17 cellular contexts compared by ENCODE assay signal in the genomic region with DNA sequence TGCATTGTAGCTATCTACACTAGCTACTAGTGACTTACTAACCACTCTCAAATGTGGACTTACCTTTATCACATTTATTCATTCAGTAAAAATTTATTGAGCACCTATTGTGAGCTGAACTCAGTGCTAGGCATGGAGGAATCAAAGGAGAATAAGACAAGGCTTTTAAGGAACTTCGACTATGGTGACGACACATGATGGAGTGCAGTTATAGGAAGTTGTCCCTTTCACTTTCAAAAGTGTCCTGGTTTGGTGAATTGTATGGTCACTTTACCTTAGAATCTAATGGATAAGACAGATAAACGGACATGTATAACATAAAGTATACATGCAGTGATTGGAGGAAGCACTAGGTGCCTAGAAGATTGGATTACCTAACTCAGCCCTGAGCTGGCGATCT.
"Had no signal": no experiment of that assay in that cellular context is flagged by ENCODE, and none has a peak within 500 bp of the region (broad histone marks: within the 10 kb centered on the region; RNA-seq: fewer than 3 reads in every experiment).

No MANE protein-coding gene starts in this region.

- H3K27ac Mint-ChIP-seq: activated CD4-positive, alpha-beta T cell treated with anti-CD3 and anti-CD28 coated beads, Interleukin-2, amount 10 ng/mL, durations not matched to agents 24 days and 14 days; activated CD8-positive, alpha-beta T cell treated with anti-CD3 and anti-CD28 coated beads for 36 hours; activated naive CD8-positive, alpha-beta T cell treated with anti-CD3 and anti-CD28 coated beads for 36 hours; activated T-helper 17 cell treated with anti-CD3 and anti-CD28 coated beads, Interleukin-2, amount 50 U/mL, for 72 hours; effector memory CD8-positive, alpha-beta T cell had no signal

- FAIRE-seq: pancreas had no signal

- ATAC-seq: activated CD8-positive, alpha-beta T cell treated with anti-CD3 and anti-CD28 coated beads for 36 hours; activated T-helper 17 cell treated with anti-CD3 and anti-CD28 coated beads, Interleukin-2, amount 50 U/mL, for 72 hours; effector memory CD8-positive, alpha-beta T cell; naive thymus-derived CD4-positive, alpha-beta T cell; pancreas had no signal

- H3K4me3 Mint-ChIP-seq: activated CD4-positive, alpha-beta T cell treated with anti-CD3 and anti-CD28 coated beads, Interleukin-2, amount 10 ng/mL, durations not matched to agents 24 days and 14 days; activated CD8-positive, alpha-beta T cell treated with anti-CD3 and anti-CD28 coated beads for 36 hours; activated naive CD8-positive, alpha-beta T cell treated with anti-CD3 and anti-CD28 coated beads for 36 hours; activated T-helper 17 cell treated with anti-CD3 and anti-CD28 coated beads, Interleukin-2, amount 50 U/mL, for 72 hours; effector memory CD8-positive, alpha-beta T cell; naive thymus-derived CD4-positive, alpha-beta T cell had no signal

- H3K4me1 Mint-ChIP-seq: activated T-helper 17 cell treated with anti-CD3 and anti-CD28 coated beads, Interleukin-2, amount 50 U/mL, for 72 hours had no signal

- H3K36me3 ChIP-seq: pancreas, sigmoid colon, thyroid gland had no signal

- DNase-seq: activated CD4-positive, alpha-beta T cell treated with anti-CD3 and anti-CD28 coated beads, Interleukin-2, amount 10 ng/mL, durations not matched to agents 24 days and 14 days; activated CD8-positive, alpha-beta T cell treated with anti-CD3 and anti-CD28 coated beads for 36 hours; activated naive CD4-positive, alpha-beta T cell; activated naive CD8-positive, alpha-beta T cell treated with anti-CD3 and anti-CD28 coated beads for 36 hours; activated T-cell treated with anti-CD3 and anti-CD28 coated beads, Interleukin-2, amount 50 U/mL, for 1 hour; amniotic stem cell; effector memory CD8-positive, alpha-beta T cell; esophagus squamous epithelium; mesendoderm; naive thymus-derived CD4-positive, alpha-beta T cell; pancreas; sigmoid colon; spleen; stimulated activated CD8-positive, alpha-beta memory T cell treated with anti-CD3 and anti-CD28 coated beads, Interleukin-4, amount 100 ng/mL, for 48 hours; stimulated activated naive CD4-positive, alpha-beta T cell treated with Interleukin-2 at 50 U/mL for 16 hours; thyroid gland had no signal

- H3K9me3 Mint-ChIP-seq: activated CD4-positive, alpha-beta T cell treated with anti-CD3 and anti-CD28 coated beads, Interleukin-2, amount 10 ng/mL, durations not matched to agents 24 days and 14 days; activated CD8-positive, alpha-beta T cell treated with anti-CD3 and anti-CD28 coated beads for 36 hours; activated naive CD8-positive, alpha-beta T cell treated with anti-CD3 and anti-CD28 coated beads for 36 hours; activated T-helper 17 cell treated with anti-CD3 and anti-CD28 coated beads, Interleukin-2, amount 50 U/mL, for 72 hours; effector memory CD8-positive, alpha-beta T cell; naive thymus-derived CD4-positive, alpha-beta T cell had no signal

- H3K27me3 Mint-ChIP-seq: activated CD8-positive, alpha-beta T cell treated with anti-CD3 and anti-CD28 coated beads for 36 hours; activated naive CD8-positive, alpha-beta T cell treated with anti-CD3 and anti-CD28 coated beads for 36 hours; activated T-helper 17 cell treated with anti-CD3 and anti-CD28 coated beads, Interleukin-2, amount 50 U/mL, for 72 hours; effector memory CD8-positive, alpha-beta T cell had no signal

- H3K4me3 ChIP-seq: esophagus squamous epithelium, pancreas, sigmoid colon, spleen, thyroid gland had no signal

- H3K27me3 ChIP-seq: esophagus squamous epithelium, pancreas, sigmoid colon, spleen, thyroid gland had no signal
